8 cellular contexts compared by ENCODE assay signal in the genomic region with DNA sequence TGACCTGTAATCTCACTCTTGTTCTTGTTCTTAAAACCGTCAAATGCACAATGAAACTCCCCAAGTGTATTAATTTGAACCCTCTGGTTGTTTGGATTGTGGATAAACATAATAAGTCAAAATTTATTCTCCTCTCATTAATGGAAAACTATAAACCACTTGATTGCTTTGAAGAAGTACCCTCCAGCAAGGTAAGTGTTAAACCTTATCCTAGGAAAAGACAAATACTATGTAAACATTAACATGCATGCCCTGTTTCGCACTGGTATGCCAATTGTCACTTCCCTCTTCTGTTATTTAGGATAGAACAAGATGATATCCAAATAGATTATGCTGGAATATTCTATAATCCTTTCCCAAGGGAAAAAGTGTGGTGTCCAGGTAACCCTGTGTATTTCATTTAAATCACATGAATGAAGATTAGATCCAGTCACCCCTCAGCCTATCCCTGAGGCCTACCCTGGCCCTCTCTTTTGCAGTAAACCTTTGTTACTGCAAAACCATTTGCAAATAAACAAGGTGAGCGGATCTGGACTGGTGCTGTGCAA. TPM values are rescaled to one million over a fixed set of nuclear protein-coding genes. Genes with fewer than 3 reads are reported as not detected.
A peak's percentile ranks its signal among the peaks of the same experiment; 100 is the strongest.
DNase-seq lines count a peak whose midpoint lies in the region; ATAC-seq and TF ChIP-seq lines count a peak whose summit lies in the region.

No MANE protein-coding gene starts in this region.

- peaks cover 7% of the 10 kb centered on the region for H3K4me1 ChIP-seq in GM23248 (ENCODE audit: insufficient read depth)
- peaks cover 20% of the 10 kb centered on the region for H3K4me1 ChIP-seq in skeletal muscle satellite cell (ENCODE audit: control insufficient read depth, insufficient read depth, low read length)

- no peak for TF ChIP-seq CTCF in SU-DHL-6 (IDR thresholded peaks at IDR 0.05; ENCODE audit: insufficient read depth, low read length, poor library complexity, severe bottlenecking)
- no peak for TF ChIP-seq CTCF in foreskin fibroblast (IDR thresholded peaks at IDR 0.05; ENCODE audit: low read depth, low read length)

- no peak for DNase-seq in GM23248
- no peak for DNase-seq in foreskin fibroblast
- no peak for DNase-seq in NCI-H2171 (lab: John Stamatoyannopoulos, UW)
- DNase-seq in NCI-H1930 (lab: John Stamatoyannopoulos, UW): no peak

- 33 to 34% methylated on average over 3 of the region's 3 CpGs for WGBS in GM23248 (ENCODE audit: low coverage in 1 of 2, low lambda C conversion rate in 2 of 2, missing lambda C conversion rate in 2 of 2), 2 experiments

- no peak for ATAC-seq in HG02852 (IDR thresholded peaks at IDR 0.05; ENCODE audit: unreplicated experiment)
- ATAC-seq in HG03280 (IDR thresholded peaks at IDR 0.05; ENCODE audit: unreplicated experiment): no peak

- no peaks in the 10 kb centered on the region for H4K20me1 ChIP-seq in GM23248 (ENCODE audit: insufficient read depth)
- no peaks in the 10 kb centered on the region for H4K20me1 ChIP-seq in SU-DHL-6 (ENCODE audit: low read depth, low read length)

- H3K4me3 ChIP-seq in GM23248 (peak overlapping the region; percentile 89), SU-DHL-6 (ENCODE audit: insufficient read depth, low read length, poor library complexity, severe bottlenecking) (peak overlapping the region; percentile 84), foreskin fibroblast (ENCODE audit: low read depth in 1 of 2, low read length in 2 of 2) (peak overlapping the region; percentile 72 to 79), skeletal muscle satellite cell (ENCODE audit: low read length) (peak overlapping the region; percentile 87)

- H3K27ac ChIP-seq in GM23248 (peak overlapping the region; percentile 93), SU-DHL-6 (ENCODE audit: low read depth, low read length) (peak overlapping the region; percentile 64)

- no peaks in the 10 kb centered on the region for H3K9me3 ChIP-seq in GM23248 (ENCODE audit: low read depth)
- no peaks in the 10 kb centered on the region for H3K9me3 ChIP-seq in SU-DHL-6 (ENCODE audit: insufficient read depth, low read length)
- H3K9me3 ChIP-seq in skeletal muscle satellite cell (replicated peaks; ENCODE audit: low read length): no peaks in the 10 kb centered on the region

- H3K79me2 ChIP-seq in GM23248 (ENCODE audit: insufficient read depth) (peaks cover 42% of the 10 kb centered on the region), SU-DHL-6 (ENCODE audit: insufficient read depth, low read length) (peaks cover 14% of the 10 kb centered on the region)

- H3K9me2 ChIP-seq in GM23248 (ENCODE audit: insufficient read depth): no peaks in the 10 kb centered on the region
- no peaks in the 10 kb centered on the region for H3K9me2 ChIP-seq in SU-DHL-6 (replicated peaks; ENCODE audit: insufficient read depth, low read length)

- no peaks in the 10 kb centered on the region for H3K27me3 ChIP-seq in GM23248 (replicated peaks; ENCODE audit: insufficient read depth)
- no peaks in the 10 kb centered on the region for H3K27me3 ChIP-seq in SU-DHL-6 (ENCODE audit: low read length)
- H3K27me3 ChIP-seq in skeletal muscle satellite cell (ENCODE audit: control insufficient read depth, insufficient read depth, low read length): no peaks in the 10 kb centered on the region

- in situ Hi-C loops in GM23248 (cut with MboI): no loop called here

- H3K9ac ChIP-seq in GM23248 (peak overlapping the region; percentile 96), SU-DHL-6 (ENCODE audit: low read length) (peak overlapping the region; percentile 91), skeletal muscle satellite cell (ENCODE audit: low read depth, low read length) (peak overlapping the region; percentile 92)

- peak overlapping the region; percentile 75 for H2AFZ ChIP-seq in GM23248
- H2AFZ ChIP-seq in SU-DHL-6 (ENCODE audit: low read depth, low read length, severe bottlenecking): peak overlapping the region; percentile 73

- H3K4me2 ChIP-seq in GM23248 (ENCODE audit: unreplicated experiment) (peak overlapping the region; percentile 80), SU-DHL-6 (ENCODE audit: low read depth, low read length, poor library complexity, severe bottlenecking) (peak overlapping the region; percentile 94), skeletal muscle satellite cell (ENCODE audit: low read length) (peak overlapping the region; percentile 92)

- H3K36me3 ChIP-seq in GM23248 (ENCODE audit: low read depth) (peaks cover 16% of the 10 kb centered on the region; the same call in 1 of the 2 replicates), SU-DHL-6 (ENCODE audit: low read length) (peaks cover 5% of the 10 kb centered on the region; the same call in 1 of the 2 replicates), skeletal muscle satellite cell (ENCODE audit: insufficient read depth, low read length) (peaks cover 21% of the 10 kb centered on the region)

- H3F3A ChIP-seq in GM23248 (ENCODE audit: insufficient read depth): no peaks in the 10 kb centered on the region
- H3F3A ChIP-seq in SU-DHL-6 (ENCODE audit: insufficient read depth): 0 out of 2 replicates have a peak, but pooled peaks cover 5% of the 10 kb centered on the region

RNA-seq across cellular contexts. Expression of gene ADI1, which starts 1.3 kb away (rescaled TPM):
- total RNA-seq in GM23248 (2014; rRNA removed; shearing (Covaris generic)): 68.4 and 77.7 TPM in 2 replicates
- polyA plus RNA-seq in GM23248 (2016; fragmentation: Nextera tagmentation; extraction: Ambion mirVana): 140 and 149 TPM in 2 replicates
- 45.7 and 51.0 TPM in 2 replicates for total RNA-seq in skeletal muscle satellite cell (2012; rRNA removed)

RNA-seq across cellular contexts. Expression of gene RNASEH1, which starts 40.1 kb away (rescaled TPM):
- 34.0 and 37.4 TPM in 2 replicates for total RNA-seq in GM23248 (2014; rRNA removed; shearing (Covaris generic))
- 52.4 and 55.2 TPM in 2 replicates for polyA plus RNA-seq in GM23248 (2016; fragmentation: Nextera tagmentation; extraction: Ambion mirVana)
- 35.8 and 46.1 TPM in 2 replicates for total RNA-seq in skeletal muscle satellite cell (2012; rRNA removed)

RNA-seq across cellular contexts. Expression of gene RPS7, which starts 57.0 kb away (rescaled TPM):
- 1,557 and 2,019 TPM in 2 replicates for total RNA-seq in GM23248 (2014; rRNA removed; shearing (Covaris generic))
- 602 and 629 TPM in 2 replicates for polyA plus RNA-seq in GM23248 (2016; fragmentation: Nextera tagmentation; extraction: Ambion mirVana)
- total RNA-seq in skeletal muscle satellite cell (2012; rRNA removed): 1,975 and 2,588 TPM in 2 replicates
